ENCODE assay signal across 8 cellular contexts in the genomic region with DNA sequence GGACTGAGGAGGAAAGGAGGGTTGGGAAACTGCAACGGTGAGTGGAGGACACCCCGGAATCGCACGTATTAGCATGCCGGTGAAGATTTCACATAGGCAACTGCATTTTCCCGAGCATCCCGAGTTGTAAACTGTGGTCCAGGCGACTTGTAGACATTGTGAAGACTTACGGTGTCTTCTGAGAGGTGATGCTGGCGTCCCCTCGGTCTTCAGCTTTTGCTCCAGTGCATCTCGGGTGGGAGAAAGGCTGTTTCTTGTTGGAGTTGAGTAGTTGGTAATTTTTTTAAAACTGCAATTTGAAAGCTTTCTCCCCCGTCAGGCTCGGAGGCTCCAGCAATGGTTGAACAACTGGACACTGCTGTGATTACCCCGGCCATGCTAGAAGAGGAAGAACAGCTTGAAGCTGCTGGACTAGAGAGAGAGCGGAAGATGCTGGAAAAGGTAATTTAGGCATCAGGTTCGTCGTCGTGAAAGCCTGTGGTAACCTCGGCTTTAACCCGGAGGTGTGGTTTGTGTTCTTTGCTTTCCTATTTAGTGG. TPM values are rescaled to one million over a fixed set of nuclear protein-coding genes. Genes with fewer than 3 reads are reported as not detected.
A peak's percentile ranks its signal among the peaks of the same experiment; 100 is the strongest.
DNase-seq lines count a peak whose midpoint lies in the region; ATAC-seq and TF ChIP-seq lines count a peak whose summit lies in the region.

No MANE protein-coding gene starts in this region.

- intact Hi-C loops in thyroid gland (cut with DNase I) = no loop called here

- ATAC-seq in HG02973 (IDR thresholded peaks at IDR 0.05; ENCODE audit: unreplicated experiment) (peak; percentile 8), left lobe of liver (peak; percentile 41)

- no peaks in the 10 kb centered on the region for H3K9me2 ChIP-seq in OCI-LY1 (ENCODE audit: low read depth, low read length)

- peak overlapping the region; percentile 89 for H3K4me2 ChIP-seq in OCI-LY1 (ENCODE audit: low read length)

- H2AFZ ChIP-seq in OCI-LY1 (ENCODE audit: low read length) = no peak overlapping the region

- peaks cover 25% of the 10 kb centered on the region for H3K4me1 ChIP-seq in OCI-LY1 (ENCODE audit: insufficient read depth, low read length, severe bottlenecking)
- H3K4me1 ChIP-seq in thyroid gland = peaks cover 0 to 14% of the 10 kb centered on the region in 2 donors

- no peak for TF ChIP-seq POLR2A in thyroid gland (IDR thresholded peaks at IDR 0.05)

- DNase-seq in GM12864 (ENCODE audit: low read depth) = no peak
- peak; percentile 53 for DNase-seq in cerebellar cortex (ENCODE audit: low spot score)
- no peak for DNase-seq in left lobe of liver (ENCODE audit: low spot score)
- peak in 1 of 2 donors; percentile 5 for DNase-seq in thyroid gland
- no peak for DNase-seq in stimulated activated CD4-positive, alpha-beta T cell treated with anti-CD3 and anti-CD28 coated beads, Interleukin-4, amount 100 ng/mL, for 4 hours

- H3F3A ChIP-seq in OCI-LY1 (ENCODE audit: insufficient read depth, low read length) = no peaks in the 10 kb centered on the region

- no peaks in the 10 kb centered on the region for H4K20me1 ChIP-seq in OCI-LY1 (ENCODE audit: insufficient read depth, low read length)

- peaks cover 39% of the 10 kb centered on the region for H3K79me2 ChIP-seq in OCI-LY1 (ENCODE audit: insufficient read depth, low read length)

- H3K9me3 ChIP-seq in OCI-LY1 (ENCODE audit: low read length) (no peaks in the 10 kb centered on the region), thyroid gland (no peaks in the 10 kb centered on the region)

- peak overlapping the region; percentile 100 for H3K9ac ChIP-seq in OCI-LY1 (ENCODE audit: low read length)

- 1% methylated on average over 21 of the region's 21 CpGs for WGBS in thyroid gland, 2 donors

- no peaks in the 10 kb centered on the region for H3K27me3 ChIP-seq in OCI-LY1 (ENCODE audit: insufficient read depth, low read length)
- no peaks in the 10 kb centered on the region for H3K27me3 ChIP-seq in thyroid gland

- H3K4me3 ChIP-seq in GM12864 (ENCODE audit: low read depth, low read length) = peak overlapping the region; percentile 78
- H3K4me3 ChIP-seq in OCI-LY1 (ENCODE audit: low read depth, low read length, poor library complexity, severe bottlenecking) = peak overlapping the region; percentile 99
- peak overlapping the region; percentile 9 to 62 (median 61) for H3K4me3 ChIP-seq in thyroid gland (replicated peaks in 1 of 3)

- H3K27ac ChIP-seq in 22Rv1 (peak overlapping the region; percentile 97), OCI-LY1 (ENCODE audit: low read depth, low read length, poor library complexity, severe bottlenecking) (peak overlapping the region; percentile 63), thyroid gland (no peak overlapping the region)

- H3K36me3 ChIP-seq in OCI-LY1 (ENCODE audit: insufficient read depth, low read length) (peaks cover 31% of the 10 kb centered on the region), thyroid gland (no peaks in the 10 kb centered on the region)

- TF ChIP-seq CTCF in 22Rv1 (IDR thresholded peaks at IDR 0.05) (no peak), GM12864 (IDR thresholded peaks at IDR 0.05; ENCODE audit: low read depth, low read length, missing control alignments) (no peak), OCI-LY1 (IDR thresholded peaks at IDR 0.05; ENCODE audit: low read length) (no peak), thyroid gland (IDR thresholded peaks at IDR 0.05) (no peak)

RNA-seq across cellular contexts. Expression of a gene that starts 0.5 kb away (rescaled TPM):
- total RNA-seq in left lobe of liver (1.6 TPM), thyroid gland (10 to 100 TPM in 1 of 4 donors, 1 to 10 TPM in 3; 2.7 to 11.2 (median 8.4) TPM)

Comparison
In these comparisons a context has a peak if more than half of its experiments do, and no peak if none do; other contexts are left out.
1. H3K27ac ChIP-seq: peak in 22Rv1 (single experiment) and OCI-LY1 (single experiment); none in thyroid gland (0 of 3).
2. Peak in every context shown above with its lines, with median percentiles within 50 percentile points of each other: H3K4me3 ChIP-seq.